13 cellular contexts compared by ENCODE assay signal in genomic region chr3:16496008-16496407, GRCh38. TPM values are rescaled to one million over a fixed set of nuclear protein-coding genes. Genes with fewer than 3 reads are reported as not detected.
DNase-seq lines count a peak whose midpoint lies in the region; ATAC-seq and TF ChIP-seq lines count a peak whose summit lies in the region.
"Had no signal": no experiment of that assay in that cellular context is flagged by ENCODE, and none has a peak within 500 bp of the region (broad histone marks: within the 10 kb centered on the region; RNA-seq: fewer than 3 reads in every experiment).

No MANE protein-coding gene starts in this region.

- intact Hi-C loops in heart left ventricle (cut with DNase I): no loop called here

- H3K27me3 Mint-ChIP-seq in CD8-positive, alpha-beta memory T cell: no peaks in the 10 kb centered on the region
- H3K27me3 Mint-ChIP-seq in activated CD4-positive, alpha-beta memory T cell treated with anti-CD3 and anti-CD28 coated beads, Interleukin-2, amount 10 ng/mL, durations not matched to agents 7 days and 5 days: no peaks in the 10 kb centered on the region

- CTCF ChIA-PET in CD8-positive, alpha-beta memory T cell (lab: Charles Lee): interaction anchor here (1.3 to 2.7 kb wide), 2 partner anchors 12 to 16 kb away, joined by 4 to 15 read pairs; no protein-coding TSS in a partner anchor
- CTCF ChIA-PET in activated CD4-positive, alpha-beta memory T cell treated with anti-CD3 and anti-CD28 coated beads, Interleukin-2, amount 10 ng/mL, durations not matched to agents 7 days and 5 days (lab: Charles Lee): interaction anchor here (0.9 to 1.0 kb wide), 4 partner anchors 11 to 16 kb away, joined by 3 to 5 read pairs (median 4); no protein-coding TSS in a partner anchor

- no peaks in the 10 kb centered on the region for H3K27me3 ChIP-seq in CD8-positive, alpha-beta memory T cell (ENCODE audit: insufficient read depth, low read length, poor library complexity, severe bottlenecking)
- H3K27me3 ChIP-seq in heart left ventricle: no peaks in the 10 kb centered on the region
- H3K27me3 ChIP-seq: left lung, right atrium auricular region had no signal

- H3K4me3 ChIP-seq in CD8-positive, alpha-beta memory T cell (ENCODE audit: low read length): no peak overlapping the region
- no peak overlapping the region for H3K4me3 ChIP-seq in heart left ventricle
- H3K4me3 ChIP-seq: left lung, right atrium auricular region had no signal

- TF ChIP-seq POLR2A in heart left ventricle (IDR thresholded peaks at IDR 0.05): no peak

- H3K27ac Mint-ChIP-seq in CD8-positive, alpha-beta memory T cell: peak overlapping the region; percentile 17 to 92 (median 62)
- H3K27ac Mint-ChIP-seq in activated CD4-positive, alpha-beta memory T cell treated with anti-CD3 and anti-CD28 coated beads, Interleukin-2, amount 10 ng/mL, durations not matched to agents 7 days and 5 days: peak overlapping the region; percentile 47

- no peak overlapping the region for H3K27ac ChIP-seq in CD8-positive, alpha-beta memory T cell (ENCODE audit: low read depth, low read length)
- peak overlapping the region in 1 of 12 donors; percentile 25 for H3K27ac ChIP-seq in heart left ventricle
- H3K27ac ChIP-seq: left lung, right atrium auricular region had no signal

- peaks cover 47% of the 10 kb centered on the region for H3K4me1 ChIP-seq in CD8-positive, alpha-beta memory T cell (ENCODE audit: insufficient read depth, low read length)
- peaks cover 0 to 52% (median 31%) of the 10 kb centered on the region in 12 donors for H3K4me1 ChIP-seq in heart left ventricle

- peaks cover 0 to 2% (median 0%) of the 10 kb centered on the region in 5 donors for H3K9me3 Mint-ChIP-seq in CD8-positive, alpha-beta memory T cell
- H3K9me3 Mint-ChIP-seq in activated CD4-positive, alpha-beta memory T cell treated with anti-CD3 and anti-CD28 coated beads, Interleukin-2, amount 10 ng/mL, durations not matched to agents 7 days and 5 days: no peaks in the 10 kb centered on the region

- POLR2A ChIA-PET in CD8-positive, alpha-beta memory T cell (lab: Charles Lee): interaction anchor here (0.6 to 2.3 kb wide), 6 partner anchors 9 to 192 kb away, joined by 3 to 13 read pairs (median 4); no protein-coding TSS in a partner anchor
- POLR2A ChIA-PET in activated CD4-positive, alpha-beta memory T cell treated with anti-CD3 and anti-CD28 coated beads, Interleukin-2, amount 10 ng/mL, durations not matched to agents 7 days and 5 days (lab: Charles Lee): interaction anchor here (1.1 to 4.8 kb wide), 3 partner anchors 17 to 158 kb away, joined by 3 to 29 read pairs (median 4); partner anchors contain the start of gene RFTN1

- ATAC-seq in GM19351 (IDR thresholded peaks at IDR 0.05; ENCODE audit: unreplicated experiment) (peak; percentile 30), HG03039 (IDR thresholded peaks at IDR 0.05; ENCODE audit: unreplicated experiment) (peak; percentile 26), heart left ventricle (no peak)
- ATAC-seq: left lung had no signal

- peak overlapping the region in 6 of 7 donors; percentile 6 to 68 (median 50) for H3K4me3 Mint-ChIP-seq in CD8-positive, alpha-beta memory T cell
- no peak overlapping the region for H3K4me3 Mint-ChIP-seq in activated CD4-positive, alpha-beta memory T cell treated with anti-CD3 and anti-CD28 coated beads, Interleukin-2, amount 10 ng/mL, durations not matched to agents 7 days and 5 days

- H3K36me3 ChIP-seq in CD8-positive, alpha-beta memory T cell (ENCODE audit: insufficient read depth, low read length): peaks cover 16% of the 10 kb centered on the region
- H3K36me3 ChIP-seq in heart left ventricle: peaks cover 0 to 34% (median 21%) of the 10 kb centered on the region in 9 donors

- H3K36me3 Mint-ChIP-seq in CD8-positive, alpha-beta memory T cell: peaks cover 5 to 44% (median 25%) of the 10 kb centered on the region in 3 donors
- H3K36me3 Mint-ChIP-seq in activated CD4-positive, alpha-beta memory T cell treated with anti-CD3 and anti-CD28 coated beads, Interleukin-2, amount 10 ng/mL, durations not matched to agents 7 days and 5 days (ENCODE audit: low read depth): peaks cover 48% of the 10 kb centered on the region

- WGBS in heart left ventricle, 4 donors: 89 to 96% (median 93%) methylated on average over 2 of the region's 2 CpGs

- peak in 2 of 5 donors; percentile 24 to 46 for DNase-seq in CD8-positive, alpha-beta memory T cell
- no peak for DNase-seq in activated CD4-positive, alpha-beta memory T cell treated with anti-CD3 and anti-CD28 coated beads, Interleukin-2, amount 10 ng/mL, durations not matched to agents 7 days and 5 days
- DNase-seq in midbrain (lab: John Stamatoyannopoulos, UW) (no peak), NAMALWA (ENCODE audit: low spot score) (no peak), globus pallidus (ENCODE audit: low spot score) (no peak), heart left ventricle (no peak)
- DNase-seq: COR-L47, KG1, left lung, NCI-H774 had no signal

- H3K9me3 ChIP-seq in CD8-positive, alpha-beta memory T cell (ENCODE audit: low read length): no peaks in the 10 kb centered on the region
- no peaks in the 10 kb centered on the region for H3K9me3 ChIP-seq in heart left ventricle
- H3K9me3 ChIP-seq: left lung, right atrium auricular region had no signal

- TF ChIP-seq CTCF in heart left ventricle (IDR thresholded peaks at IDR 0.05): no peak

- H3K4me1 Mint-ChIP-seq in CD8-positive, alpha-beta memory T cell: peaks cover 65 to 85% (median 81%) of the 10 kb centered on the region in 3 donors
- H3K4me1 Mint-ChIP-seq in activated CD4-positive, alpha-beta memory T cell treated with anti-CD3 and anti-CD28 coated beads, Interleukin-2, amount 10 ng/mL, durations not matched to agents 7 days and 5 days: peaks cover 43% of the 10 kb centered on the region

RNA-seq across cellular contexts. Expression of gene RFTN1, which starts 17.5 kb away (rescaled TPM):
- total RNA-seq in CD8-positive, alpha-beta memory T cell: 100 to 1,000 TPM; 125 to 126 TPM
- 87.4 TPM for polyA plus RNA-seq in CD8-positive, alpha-beta memory T cell
- total RNA-seq in activated CD4-positive, alpha-beta memory T cell treated with anti-CD3 and anti-CD28 coated beads, Interleukin-2, amount 10 ng/mL, durations not matched to agents 7 days and 5 days: 10 to 100 TPM; 74.9 to 75.1 TPM
- 10 to 100 TPM; 17.1 to 40.8 (median 26.4) TPM for total RNA-seq in heart left ventricle
- 10 to 100 TPM; 18.1 to 27.8 TPM for polyA plus RNA-seq in heart left ventricle

Comparison
In these comparisons a context has a peak if more than half of its experiments do, and no peak if none do; other contexts are left out.
1. ATAC-seq: peak in GM19351 (single experiment) and HG03039 (single experiment); none in heart left ventricle (0 of 4).